Comparison of ENCODE assay signal across 10 cellular contexts in the genomic region with DNA sequence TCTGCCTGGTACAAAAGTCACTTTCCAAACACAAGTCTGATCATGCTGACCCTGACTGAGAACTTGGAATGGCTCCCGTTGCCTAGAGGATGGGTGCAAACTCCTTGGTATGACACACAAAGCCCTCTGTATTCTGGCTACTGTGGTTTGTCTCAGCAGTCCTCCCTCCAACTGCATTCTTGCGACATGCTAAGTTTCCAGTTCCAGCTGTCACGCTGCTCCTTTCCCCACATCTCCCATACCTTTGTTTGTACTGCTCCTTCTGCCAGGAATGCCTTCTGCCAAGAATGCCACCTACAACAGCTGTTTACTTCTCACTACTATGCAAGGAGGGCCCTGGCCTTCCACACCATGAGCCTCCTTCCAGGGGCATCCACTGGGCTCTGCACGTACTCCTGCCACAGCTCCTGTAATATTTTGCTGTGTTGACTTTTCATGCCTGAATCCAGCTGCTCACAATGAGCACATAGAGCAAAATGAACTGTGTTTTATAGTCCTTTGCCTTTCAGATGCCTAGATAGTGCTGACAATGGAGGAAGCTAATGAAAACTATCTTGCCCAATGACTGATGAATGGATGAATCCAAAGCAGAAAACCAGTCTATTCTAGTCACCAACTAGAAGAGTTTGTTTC.
DNase-seq lines count a peak whose midpoint lies in the region; TF ChIP-seq lines count a peak whose summit lies in the region.
"Had no signal": no experiment of that assay in that cellular context is flagged by ENCODE, and none has a peak within 500 bp of the region (broad histone marks: within the 10 kb centered on the region; RNA-seq: fewer than 3 reads in every experiment).

No MANE protein-coding gene starts in this region.

- no peaks in the 10 kb centered on the region for H3K27me3 ChIP-seq in Caco-2 (replicated peaks; ENCODE audit: control insufficient read depth, insufficient read depth, low read length)

- intact Hi-C loops in Caco-2 (cut with micrococcal nuclease; ENCODE audit: unreplicated experiment) (loop anchor here (1.0 kb wide), 1 partner anchor 39 kb away; no protein-coding TSS in a partner anchor), posterior vena cava (cut with DNase I) (no loop called here)

- TF ChIP-seq CTCF in Caco-2 (IDR thresholded peaks at IDR 0.05; ENCODE audit: insufficient read depth in 1 of 2, low read depth in 1 of 2, low read length in 1 of 2, severe bottlenecking in 1 of 2, unreplicated experiment in 1 of 2) (no peak), nephron progenitor cell (IDR thresholded peaks at IDR 0.05) (no peak)

- H3K36me3 ChIP-seq in Caco-2 (ENCODE audit: control insufficient read depth, insufficient read depth, low read length), result no peaks in the 10 kb centered on the region

- H3K27ac Mint-ChIP-seq in Caco-2 (ENCODE audit: unreplicated experiment) (peak overlapping the region; percentile 2), nephron progenitor cell (peak overlapping the region; percentile 13)
- H3K27ac Mint-ChIP-seq: T-helper 1 cell treated with Interleukin-12 subunit alpha and Interleukin-12 subunit beta and Interleukin-4 antibody, amounts not matched to agents 30 μg/mL and 1 μg/mL, for 36 hours had no signal

- H3K4me1 Mint-ChIP-seq in Caco-2 (ENCODE audit: low read depth, unreplicated experiment) (peaks cover 47% of the 10 kb centered on the region), nephron progenitor cell (peaks cover 24% of the 10 kb centered on the region)

- H3K4me1 ChIP-seq in Caco-2, result peaks cover 11% of the 10 kb centered on the region

- peak; percentile 37 to 43 for DNase-seq in Caco-2
- peak; percentile 80 for DNase-seq in NCI-H1694 treated with DMSO at 0.1 percent for 48 hours (lab: John Stamatoyannopoulos, UW)
- peak; percentile 57 for DNase-seq in epidermal melanocyte (ENCODE audit: insufficient read length, low spot score)
- no peak for DNase-seq in nephron progenitor cell
- DNase-seq in T-helper 9 cell, result no peak
- DNase-seq in NOMO-1 treated with dmso at 0.1 percent for 144 hours (lab: John Stamatoyannopoulos, UW; ENCODE audit: unreplicated experiment), result no peak
- DNase-seq in iPS-NIHi11 (ENCODE audit: low spot score), result no peak
- DNase-seq in posterior vena cava (ENCODE audit: low spot score), result no peak
- DNase-seq: activated effector memory CD4-positive, alpha-beta T cell treated with Interleukin-2 at 50 U/mL for 16 hours had no signal

- POLR2A ChIA-PET in Caco-2 (lab: Charles Lee), result no interaction called here

- BruUV-seq in Caco-2 (replicated peaks; lab: Mats Ljungman, UMichigan), result no TSS peak

- peaks cover 9% of the 10 kb centered on the region for H3K9me3 Mint-ChIP-seq in Caco-2 (ENCODE audit: unreplicated experiment)
- H3K9me3 Mint-ChIP-seq in nephron progenitor cell, result no peaks in the 10 kb centered on the region
- H3K9me3 Mint-ChIP-seq: T-helper 1 cell treated with Interleukin-12 subunit alpha and Interleukin-12 subunit beta and Interleukin-4 antibody, amounts not matched to agents 30 μg/mL and 1 μg/mL, for 36 hours had no signal

- H3K9me3 ChIP-seq in Caco-2, result no peaks in the 10 kb centered on the region

- H3K36me3 Mint-ChIP-seq in Caco-2 (ENCODE audit: insufficient read depth, unreplicated experiment), result no peaks in the 10 kb centered on the region
- H3K36me3 Mint-ChIP-seq in nephron progenitor cell (ENCODE audit: low read depth), result no peaks in the 10 kb centered on the region

- H3K4me3 ChIP-seq in Caco-2 (ENCODE audit: low read depth, low read length), result no peak overlapping the region

- H3K27me3 Mint-ChIP-seq in Caco-2 (ENCODE audit: insufficient read depth, unreplicated experiment) (no peaks in the 10 kb centered on the region), nephron progenitor cell (ENCODE audit: low read depth, poor library complexity) (peaks cover 10% of the 10 kb centered on the region)

- CTCF ChIA-PET in Caco-2 (lab: Charles Lee), result no interaction called here

- no peak overlapping the region for H3K4me3 Mint-ChIP-seq in Caco-2 (ENCODE audit: unreplicated experiment)
- H3K4me3 Mint-ChIP-seq in nephron progenitor cell, result no peak overlapping the region
- H3K4me3 Mint-ChIP-seq: T-helper 1 cell treated with Interleukin-12 subunit alpha and Interleukin-12 subunit beta and Interleukin-4 antibody, amounts not matched to agents 30 μg/mL and 1 μg/mL, for 36 hours had no signal

Comparison
In these comparisons a context has a peak if more than half of its experiments do, and no peak if none do; other contexts are left out.
1. DNase-seq: peak in Caco-2 (2 of 2), NCI-H1694 treated with DMSO at 0.1 percent for 48 hours (single experiment) and epidermal melanocyte (single experiment); none in nephron progenitor cell (single experiment), T-helper 9 cell (single experiment), NOMO-1 treated with dmso at 0.1 percent for 144 hours (single experiment), iPS-NIHi11 (single experiment) and posterior vena cava (single experiment).